ENCODE assay signal across 8 cellular contexts in genomic region chr19:913080-913748, GRCh38. TPM values are rescaled to one million over a fixed set of nuclear protein-coding genes. Genes with fewer than 3 reads are reported as not detected.
DNase-seq lines count a peak whose midpoint lies in the region; ATAC-seq and TF ChIP-seq lines count a peak whose summit lies in the region.

TSS of gene R3HDM4 (minus strand) at chr19:913219. CDS start at chr19:913157, 62 bp downstream.

- ATAC-seq in GM18502 (IDR thresholded peaks at IDR 0.05; ENCODE audit: poor library complexity, unreplicated experiment) = no peak

- H3K4me1 ChIP-seq in adipocyte (ENCODE audit: control insufficient read depth, insufficient read depth, low read length) = peaks cover 3% of the 10 kb centered on the region
- H3K4me1 ChIP-seq in parathyroid adenoma = no peaks in the 10 kb centered on the region
- peaks cover 0 to 48% (median 26%) of the 10 kb centered on the region in 4 donors for H3K4me1 ChIP-seq in tibial nerve

- H3K79me2 ChIP-seq in parathyroid adenoma = peaks cover 2% of the 10 kb centered on the region

- TF ChIP-seq POLR2A in GM15510 (IDR thresholded peaks at IDR 0.05; ENCODE audit: borderline replicate concordance, extremely low read depth, insufficient read length) (peak; percentile 89), tibial nerve (IDR thresholded peaks at IDR 0.05) (peak in 1 of 2 donors; percentile 66)

- intact Hi-C loops in cardiac septum (cut with DNase I) = no loop called here

- peak within 1 kb of the TSS; percentile 82 for H3K4me2 ChIP-seq in parathyroid adenoma (ENCODE audit: low read length)

- H2AFZ ChIP-seq in parathyroid adenoma = peak within 1 kb of the TSS; percentile 83

- H3K9me3 ChIP-seq in adipocyte (ENCODE audit: control insufficient read depth, low read length) (no peaks in the 10 kb centered on the region), parathyroid adenoma (ENCODE audit: control insufficient read depth, low read length) (no peaks in the 10 kb centered on the region), tibial nerve (no peaks in the 10 kb centered on the region)

- TF ChIP-seq CTCF in HL-60 (IDR thresholded peaks at IDR 0.05; ENCODE audit: insufficient read depth, low read length) (no peak), parathyroid adenoma (IDR thresholded peaks at IDR 0.05) (no peak), tibial nerve (IDR thresholded peaks at IDR 0.05) (peak in 1 of 5 experiments; percentile 15)

- peak in 1 of 2 experiments; percentile 60 for DNase-seq in HL-60 (ENCODE audit: low read depth in 1 of 2, low spot score in 1 of 2)
- DNase-seq in T follicular helper cell (ENCODE audit: low read depth) = peak; percentile 78
- peak; percentile 90 for DNase-seq in adipocyte (ENCODE audit: low read depth)
- peak; percentile 94 for DNase-seq in cardiac septum (ENCODE audit: low spot score)
- peak; percentile 67 to 68 for DNase-seq in tibial nerve (ENCODE audit: low spot score in 2 of 2)

- peaks cover 17% of the 10 kb centered on the region for H3K27me3 ChIP-seq in HL-60 (ENCODE audit: insufficient read depth, poor library complexity, severe bottlenecking)
- peaks cover 5% of the 10 kb centered on the region for H3K27me3 ChIP-seq in adipocyte (replicated peaks; ENCODE audit: control insufficient read depth, insufficient read depth, low read length)
- H3K27me3 ChIP-seq in parathyroid adenoma (ENCODE audit: control insufficient read depth, insufficient read depth, low read length) = no peaks in the 10 kb centered on the region
- peaks cover 0 to 18% of the 10 kb centered on the region in 2 donors for H3K27me3 ChIP-seq in tibial nerve

- H3K9ac ChIP-seq in adipocyte (ENCODE audit: low read length) (peak within 1 kb of the TSS; percentile 89), parathyroid adenoma (peak within 1 kb of the TSS; percentile 87)

- H3K4me3 ChIP-seq in HL-60 (replicated peaks; ENCODE audit: insufficient read depth, low read length) (peak within 1 kb of the TSS; percentile 89), adipocyte (ENCODE audit: low read length) (peak within 1 kb of the TSS; percentile 82), parathyroid adenoma (ENCODE audit: low read depth, low read length) (peak within 1 kb of the TSS; percentile 69), tibial nerve (peak within 1 kb of the TSS; percentile 73 to 100 (median 88))

- H3K36me3 ChIP-seq in adipocyte (ENCODE audit: control insufficient read depth, insufficient read depth, low read length, severe bottlenecking) = no peaks in the 10 kb centered on the region
- H3K36me3 ChIP-seq in parathyroid adenoma (ENCODE audit: control insufficient read depth, insufficient read depth, low read length) = no peaks in the 10 kb centered on the region
- H3K36me3 ChIP-seq in tibial nerve = no peaks in the 10 kb centered on the region

- H3K27ac ChIP-seq in HL-60 (replicated peaks) (peak within 1 kb of the TSS; percentile 76), parathyroid adenoma (peak within 1 kb of the TSS; percentile 65), tibial nerve (peak within 1 kb of the TSS; percentile 89 to 97 (median 94))

- peak in 1 of 2 donors; percentile 48 for TF ChIP-seq EP300 in tibial nerve (IDR thresholded peaks at IDR 0.05)

- 1 to 2% methylated on average over 35 to 45 of the region's 76 CpGs for WGBS in tibial nerve, 2 donors

RNA-seq across cellular contexts. Expression of gene R3HDM4, which starts in this region (rescaled TPM):
- total RNA-seq in cardiac septum = 24.5 TPM
- 10 to 100 TPM; 30.2 to 47.7 (median 37.6) TPM for total RNA-seq in tibial nerve
